In the genomic region with DNA sequence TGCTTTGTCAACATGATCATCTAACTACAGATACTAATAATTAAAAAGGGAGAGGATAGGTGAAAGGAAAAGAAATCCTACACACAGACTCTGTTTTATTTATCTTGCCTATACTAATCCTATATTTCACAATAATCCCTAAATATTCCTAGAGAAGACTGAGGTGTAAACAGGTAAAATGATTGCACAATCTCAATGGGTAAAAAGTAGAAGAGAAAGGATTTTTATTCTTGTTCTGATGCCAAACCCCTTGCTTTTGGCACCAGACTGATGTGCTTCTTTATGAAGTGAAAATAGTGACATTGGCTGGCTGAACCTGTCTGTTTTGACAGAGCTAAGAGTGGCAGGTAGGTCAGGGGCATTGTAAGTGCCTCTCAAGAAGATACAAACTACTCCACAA, we compare ENCODE assay signal across 24 cellular contexts.
"Had no signal": no experiment of that assay in that cellular context is flagged by ENCODE, and none has a peak within 500 bp of the region (broad histone marks: within the 10 kb centered on the region; RNA-seq: fewer than 3 reads in every experiment).

No MANE protein-coding gene starts in this region.

- H3K36me3 ChIP-seq: left ventricle myocardium inferior, ovary, right atrium auricular region, stomach, thyroid gland, transverse colon, upper lobe of right lung had no signal

- H3K27me3 Mint-ChIP-seq: progenitor cell of endocrine pancreas had no signal

- H3K4me3 ChIP-seq: left ventricle myocardium inferior, lung, ovary, right atrium auricular region, skin epidermis, stomach, testis, thyroid gland, transverse colon, upper lobe of right lung had no signal

- ATAC-seq: natural killer cell; sciatic nerve; stimulated activated naive B cell treated with anti-CD40 and anti-IgM and Interleukin-4, amounts not matched to agents 10 μg/mL and 1 μg/mL and 100 μg/mL, for 72 hours; stimulated activated naive CD8-positive, alpha-beta T cell treated with anti-CD3 and anti-CD28 coated beads, Interleukin-15, Interleukin-2, amounts not matched to agents 100 U/mL and 50 U/mL, for 24 hours; upper lobe of right lung had no signal

- H3K9me3 ChIP-seq: left ventricle myocardium inferior, ovary, right atrium auricular region, stomach, testis, thyroid gland, transverse colon, upper lobe of right lung had no signal

- H3K9me3 Mint-ChIP-seq: mesothelial cell of epicardium; naive B cell; nephron progenitor cell; stimulated activated naive B cell treated with anti-CD40 and anti-IgM and Interleukin-4, amounts not matched to agents 10 μg/mL and 1 μg/mL and 100 μg/mL, for 72 hours had no signal

- H3K4me1 Mint-ChIP-seq: mesothelial cell of epicardium; naive B cell; natural killer cell; stimulated activated naive B cell treated with anti-CD40 and anti-IgM and Interleukin-4, amounts not matched to agents 10 μg/mL and 1 μg/mL and 100 μg/mL, for 72 hours had no signal

- H3K4me1 ChIP-seq: left ventricle myocardium inferior, right atrium auricular region, stomach, testis, thyroid gland, transverse colon, upper lobe of right lung had no signal

- DNase-seq: islet precursor cell; left ventricle myocardium inferior; mesendoderm; naive B cell; natural killer cell; nephron progenitor cell; ovary; stimulated activated CD4-positive, alpha-beta T cell treated with anti-CD3 and anti-CD28 coated beads, Interleukin-12 subunit alpha, Interleukin-12 subunit beta, amount 100 ng/mL, for 4 hours; stimulated activated CD4-positive, alpha-beta T cell treated with anti-CD3 and anti-CD28 coated beads, Interleukin-15, amount 100 ng/mL, for 24 hours; stimulated activated CD4-positive, alpha-beta T cell treated with anti-CD3 and anti-CD28 coated beads, Interleukin-2, amount 100 ng/mL, for 24 hours; stimulated activated CD4-positive, alpha-beta T cell treated with anti-CD3 and anti-CD28 coated beads, Interleukin-4, amount 100 ng/mL, for 1 hour; stimulated activated naive B cell treated with anti-CD40 and anti-IgM and Interleukin-4, amounts not matched to agents 10 μg/mL and 1 μg/mL and 100 μg/mL, for 72 hours; stimulated activated naive CD8-positive, alpha-beta T cell treated with anti-CD3 and anti-CD28 coated beads, Interleukin-15, Interleukin-2, amounts not matched to agents 100 U/mL and 50 U/mL, for 24 hours; stomach; testis; thyroid gland; transverse colon; upper lobe of right lung had no signal

- H3K27ac Mint-ChIP-seq: mesothelial cell of epicardium; naive B cell; natural killer cell; nephron progenitor cell; progenitor cell of endocrine pancreas; stimulated activated naive B cell treated with anti-CD40 and anti-IgM and Interleukin-4, amounts not matched to agents 10 μg/mL and 1 μg/mL and 100 μg/mL, for 72 hours had no signal

- H3K27me3 ChIP-seq: ovary, right atrium auricular region, stomach, testis, thyroid gland, transverse colon, upper lobe of right lung had no signal

- H3K36me3 Mint-ChIP-seq: mesothelial cell of epicardium; naive B cell; natural killer cell; stimulated activated naive B cell treated with anti-CD40 and anti-IgM and Interleukin-4, amounts not matched to agents 10 μg/mL and 1 μg/mL and 100 μg/mL, for 72 hours had no signal

- H3K4me3 Mint-ChIP-seq: mesothelial cell of epicardium; naive B cell; natural killer cell; nephron progenitor cell; stimulated activated naive B cell treated with anti-CD40 and anti-IgM and Interleukin-4, amounts not matched to agents 10 μg/mL and 1 μg/mL and 100 μg/mL, for 72 hours had no signal

- H3K27ac ChIP-seq: left ventricle myocardium inferior, ovary, right atrium auricular region, skin epidermis, stomach, testis, thyroid gland, transverse colon, upper lobe of right lung had no signal
